Comparison of ENCODE assay signal across 8 cellular contexts in genomic region chr1:150575518-150576366, GRCh38. TPM values are rescaled to one million over a fixed set of nuclear protein-coding genes. Genes with fewer than 3 reads are reported as not detected.
DNase-seq lines count a peak whose midpoint lies in the region; ATAC-seq and TF ChIP-seq lines count a peak whose summit lies in the region.

No MANE protein-coding gene starts in this region.

- H3K36me3 Mint-ChIP-seq in CD8-positive, alpha-beta memory T cell: peaks cover 51 to 81% (median 54%) of the 10 kb centered on the region in 3 donors
- H3K36me3 Mint-ChIP-seq in neural crest cell (ENCODE audit: low read depth): peaks cover 52% of the 10 kb centered on the region

- no peaks in the 10 kb centered on the region for H3K9me3 ChIP-seq in CD8-positive, alpha-beta memory T cell (ENCODE audit: low read length)
- peaks cover 0 to 2% of the 10 kb centered on the region in 2 donors for H3K9me3 ChIP-seq in duodenal mucosa (ENCODE audit: control insufficient read depth in 1 of 2, low read length in 2 of 2)

- H3K27me3 Mint-ChIP-seq in CD8-positive, alpha-beta memory T cell: peaks cover 0 to 18% of the 10 kb centered on the region in 2 donors
- H3K27me3 Mint-ChIP-seq in neural crest cell (ENCODE audit: low read depth): peaks cover 15% of the 10 kb centered on the region

- ATAC-seq in HG03108 (IDR thresholded peaks at IDR 0.05; ENCODE audit: unreplicated experiment): no peak

- DNase-seq in CD8-positive, alpha-beta memory T cell: no peak
- DNase-seq in NCI-H1105 treated with DMSO at 0.1 percent for 48 hours (lab: John Stamatoyannopoulos, UW): peak; percentile 64
- DNase-seq in neural crest cell (ENCODE audit: low read depth, low spot score): no peak
- DNase-seq in NCI-H2029 treated with DMSO at 0.1 percent for 48 hours (lab: John Stamatoyannopoulos, UW): no peak
- no peak for DNase-seq in activated CD4-positive, CD25-positive, alpha-beta regulatory T cell treated with anti-CD3 and anti-CD28 coated beads, Interleukin-2, amount 50 U/mL, for 72 hours
- no peak for DNase-seq in 8988T

- H3K4me1 ChIP-seq in CD8-positive, alpha-beta memory T cell (ENCODE audit: insufficient read depth, low read length): peaks cover 36% of the 10 kb centered on the region
- H3K4me1 ChIP-seq in duodenal mucosa (ENCODE audit: control insufficient read depth in 1 of 2, insufficient read depth in 2 of 2, low read length in 2 of 2): peaks cover 25 to 44% of the 10 kb centered on the region in 2 donors

- peak overlapping the region; percentile 74 to 99 (median 94) for H3K27ac Mint-ChIP-seq in CD8-positive, alpha-beta memory T cell
- peak overlapping the region; percentile 67 for H3K27ac Mint-ChIP-seq in neural crest cell (ENCODE audit: unreplicated experiment)

- CTCF ChIA-PET in CD8-positive, alpha-beta memory T cell (lab: Charles Lee): interaction anchor here (0.6 to 16.7 kb wide), 7 partner anchors 6 to 46 kb away, joined by 3 to 325 read pairs (median 4); no protein-coding TSS in a partner anchor

- H3K4me3 Mint-ChIP-seq in CD8-positive, alpha-beta memory T cell: peak overlapping the region; percentile 96 to 100 (median 99)
- peak overlapping the region; percentile 98 for H3K4me3 Mint-ChIP-seq in neural crest cell

- peaks cover 48 to 65% (median 57%) of the 10 kb centered on the region in 3 donors for H3K4me1 Mint-ChIP-seq in CD8-positive, alpha-beta memory T cell
- H3K4me1 Mint-ChIP-seq in neural crest cell: peaks cover 57% of the 10 kb centered on the region

- POLR2A ChIA-PET in CD8-positive, alpha-beta memory T cell (lab: Charles Lee): interaction anchor here (0.9 to 12.5 kb wide), 3 partner anchors 12 to 54 kb away, joined by 3 to 486 read pairs (median 42); partner anchors contain the start of gene ENSA

- H3K27ac ChIP-seq in CD8-positive, alpha-beta memory T cell (ENCODE audit: low read depth, low read length): peak overlapping the region; percentile 99
- H3K27ac ChIP-seq in duodenal mucosa (ENCODE audit: low read depth, low read length): peak overlapping the region; percentile 99

- H3K36me3 ChIP-seq in CD8-positive, alpha-beta memory T cell (ENCODE audit: insufficient read depth, low read length): peaks cover 58% of the 10 kb centered on the region
- peaks cover 57 to 58% of the 10 kb centered on the region in 2 donors for H3K36me3 ChIP-seq in duodenal mucosa (ENCODE audit: control insufficient read depth in 1 of 2, insufficient read depth in 2 of 2, low read length in 2 of 2)

- TF ChIP-seq CTCF in neural crest cell (conservative IDR thresholded peaks at IDR 0.05): no peak

- H3K27me3 ChIP-seq in CD8-positive, alpha-beta memory T cell (ENCODE audit: insufficient read depth, low read length, poor library complexity, severe bottlenecking): no peaks in the 10 kb centered on the region
- no peaks in the 10 kb centered on the region for H3K27me3 ChIP-seq in duodenal mucosa (ENCODE audit: control insufficient read depth in 1 of 2, insufficient read depth in 2 of 2, low read length in 2 of 2)

- H3K9ac ChIP-seq in duodenal mucosa (ENCODE audit: low read depth in 1 of 2, low read length in 2 of 2): peak overlapping the region; percentile 99 to 100

- peaks cover 0 to 4% (median 4%) of the 10 kb centered on the region in 5 donors for H3K9me3 Mint-ChIP-seq in CD8-positive, alpha-beta memory T cell
- H3K9me3 Mint-ChIP-seq in neural crest cell: no peaks in the 10 kb centered on the region

- peak overlapping the region; percentile 68 for H3K4me3 ChIP-seq in CD8-positive, alpha-beta memory T cell (ENCODE audit: low read length)
- peak overlapping the region; percentile 93 to 97 for H3K4me3 ChIP-seq in duodenal mucosa (ENCODE audit: low read depth in 1 of 2, low read length in 2 of 2)

RNA-seq across cellular contexts. Expression of gene MCL1, which starts 3.7 kb away (rescaled TPM):
- 100 to 1,000 TPM; 211 to 216 TPM for total RNA-seq in CD8-positive, alpha-beta memory T cell
- 168 TPM for polyA plus RNA-seq in CD8-positive, alpha-beta memory T cell
- total RNA-seq in neural crest cell: 179 and 186 TPM in 2 replicates

RNA-seq across cellular contexts. Expression of gene ADAMTSL4, which starts 26.5 kb away (rescaled TPM):
- total RNA-seq in CD8-positive, alpha-beta memory T cell: under 1 TPM; 0.22 to 0.31 TPM
- not detected for polyA plus RNA-seq in CD8-positive, alpha-beta memory T cell
- 0.32 and 0.44 TPM in 2 replicates for total RNA-seq in neural crest cell

RNA-seq across cellular contexts. Expression of gene ENSA, which starts 53.7 kb away (rescaled TPM):
- total RNA-seq in CD8-positive, alpha-beta memory T cell: 100 to 1,000 TPM; 249 to 252 TPM
- 72.5 TPM for polyA plus RNA-seq in CD8-positive, alpha-beta memory T cell
- total RNA-seq in neural crest cell: 177 TPM in 2 replicates
